30 cellular contexts compared by ENCODE assay signal in genomic region chr13:90591260-90591926, GRCh38.
DNase-seq lines count a peak whose midpoint lies in the region; ATAC-seq and TF ChIP-seq lines count a peak whose summit lies in the region.
"Had no signal": no experiment of that assay in that cellular context is flagged by ENCODE, and none has a peak within 500 bp of the region (broad histone marks: within the 10 kb centered on the region; RNA-seq: fewer than 3 reads in every experiment).

No MANE protein-coding gene starts in this region.

- TF ChIP-seq POLR2A in heart left ventricle (IDR thresholded peaks at IDR 0.05) (no peak), transverse colon (IDR thresholded peaks at IDR 0.05) (no peak)

- ATAC-seq in heart left ventricle, result no peak
- no peak for ATAC-seq in GM18861 (IDR thresholded peaks at IDR 0.05; ENCODE audit: unreplicated experiment)
- ATAC-seq in GM21360 (IDR thresholded peaks at IDR 0.05; ENCODE audit: unreplicated experiment), result no peak
- ATAC-seq: gastroesophageal sphincter, left colon, pancreas had no signal

- no peaks in the 10 kb centered on the region for H3K27me3 Mint-ChIP-seq in activated T-helper 1 cell treated with anti-CD3 and anti-CD28 coated beads, Interleukin-12 subunit alpha, Interleukin-12 subunit beta, Interleukin-2, Interleukin-4 antibody, amounts not matched to agents 30 ng/mL and 10 ng/mL and 1 ng/mL, durations not matched to agents 14 hours and 24 hours and 36 hours (ENCODE audit: insufficient read depth)
- H3K27me3 Mint-ChIP-seq: activated CD4-positive, alpha-beta T cell treated with anti-CD3 and anti-CD28 coated beads, Interleukin-2, amount 10 ng/mL, durations not matched to agents 24 days and 14 days; activated naive CD8-positive, alpha-beta T cell treated with anti-CD3 and anti-CD28 coated beads for 36 hours had no signal

- peaks cover 4% of the 10 kb centered on the region for H3K9me3 Mint-ChIP-seq in activated T-helper 1 cell treated with anti-CD3 and anti-CD28 coated beads, Interleukin-12 subunit alpha, Interleukin-12 subunit beta, Interleukin-2, Interleukin-4 antibody, amounts not matched to agents 30 ng/mL and 10 ng/mL and 1 ng/mL, durations not matched to agents 14 hours and 24 hours and 36 hours
- H3K9me3 Mint-ChIP-seq: activated CD4-positive, alpha-beta T cell treated with anti-CD3 and anti-CD28 coated beads, Interleukin-2, amount 10 ng/mL, durations not matched to agents 24 days and 14 days had no signal

- H3K27me3 ChIP-seq in cardiac muscle cell, result no peaks in the 10 kb centered on the region
- H3K27me3 ChIP-seq in heart left ventricle, result no peaks in the 10 kb centered on the region
- H3K27me3 ChIP-seq in transverse colon, result no peaks in the 10 kb centered on the region
- H3K27me3 ChIP-seq: gastroesophageal sphincter, MG63, pancreas, Peyer's patch had no signal

- TF ChIP-seq CTCF in cardiac muscle cell (IDR thresholded peaks at IDR 0.05; ENCODE audit: low read depth, low read length) (peak; percentile 32), heart left ventricle (IDR thresholded peaks at IDR 0.05) (no peak), fibroblast of the aortic adventitia (IDR thresholded peaks at IDR 0.05; ENCODE audit: insufficient read depth, low read length) (no peak), transverse colon (IDR thresholded peaks at IDR 0.05) (no peak)

- no peaks in the 10 kb centered on the region for H3K9me3 ChIP-seq in cardiac muscle cell (ENCODE audit: low read depth)
- H3K9me3 ChIP-seq in heart left ventricle, result peaks cover 0 to 18% (median 0%) of the 10 kb centered on the region in 12 donors
- H3K9me3 ChIP-seq in transverse colon, result peaks cover 0 to 3% of the 10 kb centered on the region in 2 donors
- H3K9me3 ChIP-seq: gastroesophageal sphincter, MG63, pancreas, Peyer's patch had no signal

- H3K4me3 Mint-ChIP-seq in activated T-helper 1 cell treated with anti-CD3 and anti-CD28 coated beads, Interleukin-12 subunit alpha, Interleukin-12 subunit beta, Interleukin-2, Interleukin-4 antibody, amounts not matched to agents 30 ng/mL and 10 ng/mL and 1 ng/mL, durations not matched to agents 14 hours and 24 hours and 36 hours, result no peak overlapping the region
- H3K4me3 Mint-ChIP-seq: activated CD4-positive, alpha-beta T cell treated with anti-CD3 and anti-CD28 coated beads, Interleukin-2, amount 10 ng/mL, durations not matched to agents 24 days and 14 days; activated naive CD8-positive, alpha-beta T cell treated with anti-CD3 and anti-CD28 coated beads for 36 hours; T-helper 2 cell treated with Interferon-gamma antibody and Interleukin-4, amounts not matched to agents 5 μg/mL and 100 μg/mL, for 36 hours had no signal

- 67 to 78% (median 73%) methylated on average over 1 of the region's 1 CpG for WGBS in heart left ventricle, 4 donors
- 69 to 77% methylated on average over 1 of the region's 1 CpG for WGBS in transverse colon (ENCODE audit: low coverage in 1 of 2), 2 donors

- H3K27ac ChIP-seq in cardiac muscle cell (no peak overlapping the region), heart left ventricle (no peak overlapping the region), transverse colon (no peak overlapping the region)
- H3K27ac ChIP-seq: gastroesophageal sphincter, KMS-11, pancreas, Peyer's patch, skin epidermis had no signal

- no peaks in the 10 kb centered on the region for H3K36me3 Mint-ChIP-seq in activated T-helper 1 cell treated with anti-CD3 and anti-CD28 coated beads, Interleukin-12 subunit alpha, Interleukin-12 subunit beta, Interleukin-2, Interleukin-4 antibody, amounts not matched to agents 30 ng/mL and 10 ng/mL and 1 ng/mL, durations not matched to agents 14 hours and 24 hours and 36 hours (ENCODE audit: low read depth)
- H3K36me3 Mint-ChIP-seq: activated naive CD8-positive, alpha-beta T cell treated with anti-CD3 and anti-CD28 coated beads for 36 hours had no signal

- H3K4me1 ChIP-seq in cardiac muscle cell (ENCODE audit: low read depth) (no peaks in the 10 kb centered on the region), heart left ventricle (no peaks in the 10 kb centered on the region), transverse colon (no peaks in the 10 kb centered on the region)
- H3K4me1 ChIP-seq: gastroesophageal sphincter, pancreas, Peyer's patch had no signal

- DNase-seq in cardiac muscle cell (ENCODE audit: low read depth in 1 of 2, low spot score in 1 of 2) (peak in 1 of 2 donors; percentile 54), heart left ventricle (no peak), fibroblast of the aortic adventitia (ENCODE audit: low read depth) (peak; percentile 0), transverse colon (no peak)
- no peak for DNase-seq in activated T-helper 1 cell treated with anti-CD3 and anti-CD28 coated beads, Interleukin-12 subunit alpha, Interleukin-12 subunit beta, Interleukin-2, Interleukin-4 antibody, amounts not matched to agents 30 ng/mL and 10 ng/mL and 1 ng/mL, durations not matched to agents 14 hours and 24 hours and 36 hours (ENCODE audit: low spot score)
- DNase-seq in stimulated activated naive CD4-positive, alpha-beta T cell (lab: John Stamatoyannopoulos, UW), result no peak
- DNase-seq: activated CD4-positive, alpha-beta T cell treated with anti-CD3 and anti-CD28 coated beads, Interleukin-2, amount 10 ng/mL, durations not matched to agents 24 days and 14 days; activated gamma-delta T cell; activated naive CD8-positive, alpha-beta T cell treated with anti-CD3 and anti-CD28 coated beads for 36 hours; activated T-cell treated with anti-CD3 and anti-CD28 coated beads, Interleukin-2, amount 50 U/mL, for 1 hour; aorta; Calu3; central memory CD4-positive, alpha-beta T cell; DMS79 treated with DMSO at 0.1 percent for 48 hours; hippocampal formation; left colon; MG63; NCI-H1417; NCI-H2029 treated with DMSO at 0.1 percent for 48 hours; NCI-H345; pancreas; Peyer's patch; SHP77; stimulated activated naive CD4-positive, alpha-beta T cell treated with Interleukin-2 at 50 U/mL for 16 hours had no signal

- H3K27ac Mint-ChIP-seq in activated T-helper 1 cell treated with anti-CD3 and anti-CD28 coated beads, Interleukin-12 subunit alpha, Interleukin-12 subunit beta, Interleukin-2, Interleukin-4 antibody, amounts not matched to agents 30 ng/mL and 10 ng/mL and 1 ng/mL, durations not matched to agents 14 hours and 24 hours and 36 hours, result peak overlapping the region; percentile 16
- H3K27ac Mint-ChIP-seq: activated CD4-positive, alpha-beta T cell treated with anti-CD3 and anti-CD28 coated beads, Interleukin-2, amount 10 ng/mL, durations not matched to agents 24 days and 14 days; activated naive CD8-positive, alpha-beta T cell treated with anti-CD3 and anti-CD28 coated beads for 36 hours; T-helper 2 cell treated with Interferon-gamma antibody and Interleukin-4, amounts not matched to agents 5 μg/mL and 100 μg/mL, for 36 hours had no signal

- in situ Hi-C loops in transverse colon (cut with MboI; ENCODE audit: low pct_ligation_motif_present in 1 of 4, low pct_unique_long_range_greater_than_20kb in 1 of 4, low sequenced_read_pairs in 3 of 4), result no loop called here

- no peaks in the 10 kb centered on the region for H3K36me3 ChIP-seq in cardiac muscle cell
- H3K36me3 ChIP-seq in heart left ventricle, result no peaks in the 10 kb centered on the region
- H3K36me3 ChIP-seq in transverse colon, result no peaks in the 10 kb centered on the region
- H3K36me3 ChIP-seq: gastroesophageal sphincter, MG63, pancreas, Peyer's patch had no signal

- no peak for TF ChIP-seq EP300 in transverse colon (IDR thresholded peaks at IDR 0.05; ENCODE audit: low read depth)

- no peaks in the 10 kb centered on the region for H3K4me1 Mint-ChIP-seq in activated T-helper 1 cell treated with anti-CD3 and anti-CD28 coated beads, Interleukin-12 subunit alpha, Interleukin-12 subunit beta, Interleukin-2, Interleukin-4 antibody, amounts not matched to agents 30 ng/mL and 10 ng/mL and 1 ng/mL, durations not matched to agents 14 hours and 24 hours and 36 hours (ENCODE audit: low read depth)
- H3K4me1 Mint-ChIP-seq: activated CD4-positive, alpha-beta T cell treated with anti-CD3 and anti-CD28 coated beads, Interleukin-2, amount 10 ng/mL, durations not matched to agents 24 days and 14 days; activated naive CD8-positive, alpha-beta T cell treated with anti-CD3 and anti-CD28 coated beads for 36 hours had no signal

- intact Hi-C loops in heart left ventricle (cut with DNase I), result no loop called here
- intact Hi-C loops in activated T-helper 1 cell treated with anti-CD3 and anti-CD28 coated beads, Interleukin-12 subunit alpha, Interleukin-12 subunit beta, Interleukin-2, Interleukin-4 antibody, amounts not matched to agents 30 ng/mL and 10 ng/mL and 1 ng/mL, durations not matched to agents 14 hours and 24 hours and 36 hours (cut with micrococcal nuclease), result no loop called here
- intact Hi-C loops in transverse colon (cut with DNase I; ENCODE audit: low total_unique reads), result no loop called here

- no peak overlapping the region for H3K4me3 ChIP-seq in cardiac muscle cell
- no peak overlapping the region for H3K4me3 ChIP-seq in heart left ventricle
- no peak overlapping the region for H3K4me3 ChIP-seq in fibroblast of the aortic adventitia (ENCODE audit: low read depth, low read length)
- no peak overlapping the region for H3K4me3 ChIP-seq in transverse colon
- H3K4me3 ChIP-seq: gastroesophageal sphincter, MG63, pancreas, Peyer's patch, skin epidermis had no signal
